ENCODE assay signal across 13 cellular contexts in the genomic region with DNA sequence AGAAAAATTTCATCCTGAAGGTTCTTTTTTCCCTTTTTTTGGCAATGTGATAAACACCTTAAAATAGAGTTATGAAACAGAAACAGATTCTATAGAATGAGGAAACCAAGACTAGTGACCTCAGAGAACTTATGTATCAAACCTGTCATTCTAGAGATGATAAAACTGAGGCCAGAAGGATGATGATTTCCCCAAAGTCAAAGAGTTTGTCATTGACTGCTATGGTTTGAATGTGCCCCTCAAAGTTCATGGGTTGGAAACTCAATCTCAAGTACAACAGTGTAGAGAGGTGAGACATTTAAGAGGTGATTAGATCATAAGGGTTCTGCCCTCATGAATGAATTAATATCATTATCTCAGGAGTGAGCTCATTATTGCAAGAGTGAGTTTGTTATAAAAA. TPM values are rescaled to one million over a fixed set of nuclear protein-coding genes. Genes with fewer than 3 reads are reported as not detected.
DNase-seq lines count a peak whose midpoint lies in the region; ATAC-seq lines count a peak whose summit lies in the region.
"Had no signal": no experiment of that assay in that cellular context is flagged by ENCODE, and none has a peak within 500 bp of the region (broad histone marks: within the 10 kb centered on the region; RNA-seq: fewer than 3 reads in every experiment).

No MANE protein-coding gene starts in this region.

- no peaks in the 10 kb centered on the region for H3K27me3 Mint-ChIP-seq in activated CD4-positive, alpha-beta T cell treated with anti-CD3 and anti-CD28 coated beads, Interleukin-2, amount 10 ng/mL, durations not matched to agents 24 days and 14 days
- H3K27me3 Mint-ChIP-seq in stimulated activated naive CD8-positive, alpha-beta T cell treated with anti-CD3 and anti-CD28 coated beads, Interleukin-15, Interleukin-2, amounts not matched to agents 100 ng/mL and 50 ng/mL, for 24 hours, result peaks cover 12% of the 10 kb centered on the region

- H4K5ac ChIP-seq in mesendoderm (ENCODE audit: low read length), result no peak overlapping the region

- H3K4ac ChIP-seq in mesendoderm (ENCODE audit: low read depth, low read length), result no peak overlapping the region

- H3K23ac ChIP-seq in mesendoderm (ENCODE audit: low read length), result no peak overlapping the region

- H3K79me2 ChIP-seq in mesendoderm (ENCODE audit: control insufficient read depth, insufficient read depth, low read length), result no peaks in the 10 kb centered on the region

- H2BK120ac ChIP-seq in mesendoderm (ENCODE audit: low read depth, low read length), result no peak overlapping the region

- peak overlapping the region; percentile 82 for H3K27ac Mint-ChIP-seq in activated CD4-positive, alpha-beta T cell treated with anti-CD3 and anti-CD28 coated beads, Interleukin-2, amount 10 ng/mL, durations not matched to agents 24 days and 14 days
- peak overlapping the region; percentile 83 for H3K27ac Mint-ChIP-seq in stimulated activated naive CD8-positive, alpha-beta T cell treated with anti-CD3 and anti-CD28 coated beads, Interleukin-15, Interleukin-2, amounts not matched to agents 100 ng/mL and 50 ng/mL, for 24 hours

- no peaks in the 10 kb centered on the region for H3K36me3 Mint-ChIP-seq in activated CD4-positive, alpha-beta T cell treated with anti-CD3 and anti-CD28 coated beads, Interleukin-2, amount 10 ng/mL, durations not matched to agents 24 days and 14 days (ENCODE audit: low read depth)
- H3K36me3 Mint-ChIP-seq in stimulated activated naive CD8-positive, alpha-beta T cell treated with anti-CD3 and anti-CD28 coated beads, Interleukin-15, Interleukin-2, amounts not matched to agents 100 ng/mL and 50 ng/mL, for 24 hours (ENCODE audit: low read depth), result no peaks in the 10 kb centered on the region

- H3K27me3 ChIP-seq in mesendoderm (ENCODE audit: insufficient read depth, low read length, poor library complexity), result no peaks in the 10 kb centered on the region

- no peak overlapping the region for H3K56ac ChIP-seq in mesendoderm (ENCODE audit: low read length)

- H3K4me2 ChIP-seq in mesendoderm (ENCODE audit: low read length), result no peak overlapping the region
- H3K4me2 ChIP-seq: A549 had no signal

- H3K18ac ChIP-seq in mesendoderm (ENCODE audit: low read length), result no peak overlapping the region

- H3K9me3 Mint-ChIP-seq in activated CD4-positive, alpha-beta T cell treated with anti-CD3 and anti-CD28 coated beads, Interleukin-2, amount 10 ng/mL, durations not matched to agents 24 days and 14 days, result peaks cover 8% of the 10 kb centered on the region
- no peaks in the 10 kb centered on the region for H3K9me3 Mint-ChIP-seq in stimulated activated naive CD8-positive, alpha-beta T cell treated with anti-CD3 and anti-CD28 coated beads, Interleukin-15, Interleukin-2, amounts not matched to agents 100 ng/mL and 50 ng/mL, for 24 hours

- H3K36me3 ChIP-seq in mesendoderm (ENCODE audit: control insufficient read depth, insufficient read depth, low read length), result no peaks in the 10 kb centered on the region

- ATAC-seq in HG02884 (IDR thresholded peaks at IDR 0.05; ENCODE audit: unreplicated experiment) (peak; percentile 41), GM19324 (IDR thresholded peaks at IDR 0.05; ENCODE audit: low FRiP score, unreplicated experiment) (no peak)
- ATAC-seq: A549, left colon had no signal

- H3K4me1 ChIP-seq in mesendoderm (ENCODE audit: control insufficient read depth, low read depth, low read length), result no peaks in the 10 kb centered on the region
- H3K4me1 ChIP-seq: A549 had no signal

- H3K79me1 ChIP-seq in mesendoderm (ENCODE audit: low read length), result no peaks in the 10 kb centered on the region

- no peak overlapping the region for H3K4me3 ChIP-seq in mesendoderm (ENCODE audit: low read length)
- H3K4me3 ChIP-seq: A549 had no signal

- DNase-seq in activated CD4-positive, alpha-beta T cell treated with anti-CD3 and anti-CD28 coated beads, Interleukin-2, amount 10 ng/mL, durations not matched to agents 24 days and 14 days, result no peak
- no peak for DNase-seq in activated CD4-positive, alpha-beta T cell treated with anti-CD3 and anti-CD28 coated beads for 48 hours
- peak; percentile 35 for DNase-seq in MV-4-11 (lab: John Stamatoyannopoulos, UW)
- no peak for DNase-seq in mesendoderm
- no peak for DNase-seq in cerebellum (ENCODE audit: low spot score)
- DNase-seq: DMS53; left colon; NCI-H446 treated with DMSO at 0.1 percent for 48 hours; stimulated activated CD4-positive, alpha-beta T cell treated with anti-CD3 and anti-CD28 coated beads, Interleukin-15, amount 100 ng/mL, for 24 hours had no signal

- no peak overlapping the region for H2BK5ac ChIP-seq in mesendoderm (ENCODE audit: low read length)

- peaks cover 35% of the 10 kb centered on the region for H3K4me1 Mint-ChIP-seq in activated CD4-positive, alpha-beta T cell treated with anti-CD3 and anti-CD28 coated beads, Interleukin-2, amount 10 ng/mL, durations not matched to agents 24 days and 14 days
- peaks cover 75% of the 10 kb centered on the region for H3K4me1 Mint-ChIP-seq in stimulated activated naive CD8-positive, alpha-beta T cell treated with anti-CD3 and anti-CD28 coated beads, Interleukin-15, Interleukin-2, amounts not matched to agents 100 ng/mL and 50 ng/mL, for 24 hours (ENCODE audit: low read depth)

- no peak overlapping the region for H3K9ac ChIP-seq in mesendoderm (ENCODE audit: low read length)

- H3K4me3 Mint-ChIP-seq in activated CD4-positive, alpha-beta T cell treated with anti-CD3 and anti-CD28 coated beads, Interleukin-2, amount 10 ng/mL, durations not matched to agents 24 days and 14 days, result no peak overlapping the region
- no peak overlapping the region for H3K4me3 Mint-ChIP-seq in stimulated activated naive CD8-positive, alpha-beta T cell treated with anti-CD3 and anti-CD28 coated beads, Interleukin-15, Interleukin-2, amounts not matched to agents 100 ng/mL and 50 ng/mL, for 24 hours

- no peak overlapping the region for H2AK5ac ChIP-seq in mesendoderm (ENCODE audit: low read length)

- no peak overlapping the region for H3K27ac ChIP-seq in mesendoderm (ENCODE audit: low read depth, low read length)
- H3K27ac ChIP-seq: A549 had no signal

- H4K8ac ChIP-seq in mesendoderm (ENCODE audit: low read depth, low read length), result no peak overlapping the region

- intact Hi-C loops in activated CD4-positive, alpha-beta T cell treated with anti-CD3 and anti-CD28 coated beads, Interleukin-2, amount 10 ng/mL, durations not matched to agents 24 days and 14 days (cut with micrococcal nuclease), result no loop called here

- no peak overlapping the region for H2BK15ac ChIP-seq in mesendoderm (replicated peaks; ENCODE audit: low read depth)

RNA-seq across cellular contexts. Expression of a gene that starts 13.7 kb away (rescaled TPM):
- total RNA-seq in activated CD4-positive, alpha-beta T cell treated with anti-CD3 and anti-CD28 coated beads, Interleukin-2, amount 10 ng/mL, durations not matched to agents 24 days and 14 days, result 11.4 and 11.5 TPM in 2 replicates
- polyA plus RNA-seq in mesendoderm (2013, experiment 1 of 2), result 7.6 TPM
- polyA plus RNA-seq in mesendoderm (2013, experiment 2 of 2), result 9.2 TPM
- 17.6 TPM for total RNA-seq in cerebellum
- polyA plus RNA-seq: A549 had no signal
